Comparison of ENCODE assay signal across 16 cellular contexts in the genomic region with DNA sequence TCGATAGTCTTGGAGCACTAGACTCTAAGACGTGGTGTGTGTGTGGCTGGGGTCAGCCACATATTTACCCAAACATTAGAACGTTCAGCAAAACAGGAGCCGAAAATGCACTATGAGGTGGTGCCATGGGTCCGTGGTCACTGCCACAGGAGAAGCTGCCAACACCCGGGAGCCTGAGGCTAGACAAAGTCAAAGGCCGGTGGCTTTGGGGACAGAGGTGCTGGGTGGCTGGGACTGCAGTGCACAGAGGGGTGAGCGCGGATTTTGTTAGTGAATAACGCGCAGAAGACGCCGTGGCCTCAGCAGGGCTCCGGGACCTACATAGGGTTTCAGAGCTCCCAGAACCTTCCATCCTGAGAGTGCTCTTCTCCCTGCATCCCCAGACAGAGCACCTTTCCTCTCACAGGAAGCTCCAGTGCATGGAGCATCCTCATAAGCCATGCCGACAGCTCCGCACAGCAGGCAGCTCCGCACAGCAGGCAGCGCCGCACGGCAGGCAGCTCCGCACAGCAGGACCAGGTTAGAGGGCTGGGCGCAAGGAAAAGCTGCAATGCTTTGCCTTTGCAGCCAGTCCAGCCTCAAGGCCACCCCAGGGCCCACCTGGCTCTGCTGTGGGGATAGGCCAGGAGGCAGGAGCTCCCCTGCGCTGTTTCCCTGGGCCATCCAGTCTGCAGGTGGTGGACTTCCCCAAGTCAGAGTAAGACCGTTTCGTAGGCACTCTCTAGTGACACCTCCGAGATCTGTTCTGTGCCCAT.
A peak's percentile ranks its signal among the peaks of the same experiment; 100 is the strongest.
DNase-seq lines count a peak whose midpoint lies in the region; ATAC-seq, FAIRE-seq and TF ChIP-seq lines count a peak whose summit lies in the region.
"Had no signal": no experiment of that assay in that cellular context is flagged by ENCODE, and none has a peak within 500 bp of the region (broad histone marks: within the 10 kb centered on the region; RNA-seq: fewer than 3 reads in every experiment).

No MANE protein-coding gene starts in this region.

- H3K36me3 ChIP-seq in NT2/D1 (ENCODE audit: insufficient read depth, insufficient read length, low read length) (no peaks in the 10 kb centered on the region), bronchial epithelial cell (ENCODE audit: control insufficient read depth, insufficient read depth, low read length) (no peaks in the 10 kb centered on the region), lower lobe of right lung (no peaks in the 10 kb centered on the region)

- H3K9me3 ChIP-seq in NT2/D1 (ENCODE audit: insufficient read depth, low read length) (no peaks in the 10 kb centered on the region), lower lobe of right lung (no peaks in the 10 kb centered on the region)

- intact Hi-C loops in lower lobe of right lung (cut with DNase I) = no loop called here

- no peak for ATAC-seq in lower lobe of right lung

- peak; percentile 18 for FAIRE-seq in bronchial epithelial cell (lab: Jason Lieb, UNC)

- H3K4me3 ChIP-seq in NT2/D1 (ENCODE audit: insufficient read length, low read depth) = no peak overlapping the region
- no peak overlapping the region for H3K4me3 ChIP-seq in bronchial epithelial cell (ENCODE audit: low read depth, low read length)
- H3K4me3 ChIP-seq in lower lobe of right lung = no peak overlapping the region

- peaks cover 8% of the 10 kb centered on the region for H3K4me1 ChIP-seq in NT2/D1 (ENCODE audit: insufficient read depth, insufficient read length)
- H3K4me1 ChIP-seq in lower lobe of right lung = no peaks in the 10 kb centered on the region

- TF ChIP-seq CTCF in bronchial epithelial cell (IDR thresholded peaks at IDR 0.05; ENCODE audit: insufficient read depth, low read length, severe bottlenecking) (no peak), lower lobe of right lung (IDR thresholded peaks at IDR 0.05) (no peak)

- H3K9ac ChIP-seq in NT2/D1 (ENCODE audit: insufficient read length, low read depth) = peak overlapping the region; percentile 22
- H3K9ac ChIP-seq: KMS-11 had no signal

- no peak overlapping the region for H3K27ac ChIP-seq in lower lobe of right lung
- H3K27ac ChIP-seq in substantia nigra (ENCODE audit: low read depth, low read length, poor library complexity, severe bottlenecking) = peak overlapping the region; percentile 78
- H3K27ac ChIP-seq: KMS-11, RWPE1 had no signal

- DNase-seq in NT2/D1 (ENCODE audit: low read depth, low spot score) (no peak), bronchial epithelial cell (ENCODE audit: low read depth) (no peak), lower lobe of right lung (peak; percentile 30), substantia nigra (lab: John Stamatoyannopoulos, UW) (no peak), occipital lobe (lab: John Stamatoyannopoulos, UW) (no peak), NAMALWA (ENCODE audit: low spot score) (no peak)
- no peak for DNase-seq in activated CD4-positive, alpha-beta T cell treated with anti-CD3 and anti-CD28 coated beads, Interleukin-2, amount 50 U/mL, for 1 hour
- DNase-seq: ACHN; AML-193; EL; NCI-H1048; NCI-H1694 treated with DMSO at 0.1 percent for 48 hours; NCI-H446; NK-92 treated with Interleukin-12 subunit alpha and Interleukin-12 subunit beta, amount 100 ng/mL, for 24 hours had no signal

- peaks cover 40% of the 10 kb centered on the region for H3K27me3 ChIP-seq in NT2/D1 (ENCODE audit: insufficient read depth, insufficient read length)
- H3K27me3 ChIP-seq in bronchial epithelial cell (ENCODE audit: control insufficient read depth, insufficient read depth, low read length) = no peaks in the 10 kb centered on the region
- H3K27me3 ChIP-seq in lower lobe of right lung (ENCODE audit: low read depth) = peaks cover 13% of the 10 kb centered on the region
